ENCODE assay signal across 12 cellular contexts in the genomic region with DNA sequence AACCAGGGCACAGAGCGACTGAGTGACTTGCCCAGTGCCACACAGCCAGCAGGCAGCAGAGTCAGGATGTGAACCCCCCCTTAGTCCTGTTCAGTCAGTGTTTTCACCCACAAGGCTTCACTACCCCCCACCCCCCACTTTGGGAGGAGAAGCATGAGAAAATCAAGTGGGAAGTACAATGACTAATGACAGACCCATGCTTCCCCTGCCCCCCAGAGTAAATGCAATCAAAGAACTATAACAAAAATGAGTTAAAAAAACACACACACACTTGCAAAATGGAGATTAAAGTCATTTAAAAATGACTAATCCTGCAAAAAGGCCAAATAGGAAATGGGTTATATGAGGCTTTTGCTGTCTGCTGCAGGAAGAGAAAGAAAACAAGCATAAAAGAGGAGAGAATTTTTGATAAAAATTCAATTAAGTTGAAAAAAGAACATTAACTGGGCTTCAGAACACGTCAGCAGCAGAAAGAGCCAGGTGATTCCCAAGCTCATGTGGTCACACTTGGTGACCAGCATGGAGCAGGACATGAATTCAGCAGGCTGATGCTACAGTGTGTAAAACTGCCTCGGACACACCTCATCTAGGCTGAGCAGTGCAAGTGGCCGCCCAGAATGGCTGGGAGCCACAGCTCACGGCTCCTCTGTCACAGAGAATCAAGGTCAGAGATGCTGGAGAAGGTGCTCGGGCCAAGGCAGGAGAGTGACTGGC.
A peak's percentile ranks its signal among the peaks of the same experiment; 100 is the strongest.
DNase-seq lines count a peak whose midpoint lies in the region; ATAC-seq and TF ChIP-seq lines count a peak whose summit lies in the region.
"Had no signal": no experiment of that assay in that cellular context is flagged by ENCODE, and none has a peak within 500 bp of the region (broad histone marks: within the 10 kb centered on the region; RNA-seq: fewer than 3 reads in every experiment).

No MANE protein-coding gene starts in this region.

- peak overlapping the region; percentile 79 for H3K27ac Mint-ChIP-seq in chondrocyte (ENCODE audit: unreplicated experiment)
- H3K27ac Mint-ChIP-seq: stimulated activated naive CD8-positive, alpha-beta T cell treated with anti-CD3 and anti-CD28 coated beads, Interleukin-15, Interleukin-2, amounts not matched to agents 100 ng/mL and 50 ng/mL, for 24 hours had no signal

- peak overlapping the region; percentile 13 for H3K4me3 Mint-ChIP-seq in chondrocyte (ENCODE audit: unreplicated experiment)
- H3K4me3 Mint-ChIP-seq: nephron progenitor cell; stimulated activated naive CD8-positive, alpha-beta T cell treated with anti-CD3 and anti-CD28 coated beads, Interleukin-15, Interleukin-2, amounts not matched to agents 100 ng/mL and 50 ng/mL, for 24 hours had no signal

- no peaks in the 10 kb centered on the region for H3K36me3 ChIP-seq in right atrium auricular region
- no peaks in the 10 kb centered on the region for H3K36me3 ChIP-seq in prostate gland

- no peaks in the 10 kb centered on the region for H3K27me3 Mint-ChIP-seq in chondrocyte (ENCODE audit: low read depth)

- no peaks in the 10 kb centered on the region for H3K27me3 ChIP-seq in right atrium auricular region
- no peaks in the 10 kb centered on the region for H3K27me3 ChIP-seq in prostate gland (replicated peaks; ENCODE audit: insufficient read depth)

- H3K4me1 Mint-ChIP-seq in chondrocyte (ENCODE audit: low read depth): peaks cover 54% of the 10 kb centered on the region

- TF ChIP-seq CTCF in right atrium auricular region (IDR thresholded peaks at IDR 0.05) (no peak), chondrocyte (IDR thresholded peaks at IDR 0.05) (no peak), prostate gland (IDR thresholded peaks at IDR 0.05) (no peak)

- peaks cover 0 to 38% of the 10 kb centered on the region in 2 donors for H3K4me1 ChIP-seq in right atrium auricular region
- no peaks in the 10 kb centered on the region for H3K4me1 ChIP-seq in prostate gland (replicated peaks)

- intact Hi-C loops in Right ventricle myocardium inferior (cut with DNase I) (loop anchor here (10.0 kb wide), 1 partner anchor 111 kb away; no protein-coding TSS in a partner anchor), prostate gland (cut with DNase I) (no loop called here)

- H3K9me3 ChIP-seq in right atrium auricular region (peaks cover 0 to 26% of the 10 kb centered on the region in 2 donors), prostate gland (no peaks in the 10 kb centered on the region)

- no peak overlapping the region for H3K4me3 ChIP-seq in right atrium auricular region
- no peak overlapping the region for H3K4me3 ChIP-seq in prostate gland

- WGBS in prostate gland: 69% methylated on average over 5 of the region's 6 CpGs

- H3K36me3 Mint-ChIP-seq in chondrocyte (ENCODE audit: low read depth): peaks cover 9% of the 10 kb centered on the region

- TF ChIP-seq POLR2A in prostate gland (IDR thresholded peaks at IDR 0.05): no peak

- DNase-seq in Right ventricle myocardium inferior (ENCODE audit: missing footprints) (no peak), right atrium auricular region (ENCODE audit: low spot score) (no peak), chondrocyte (ENCODE audit: low spot score) (no peak), left kidney (ENCODE audit: low read depth, low spot score) (peak; percentile 37), GM19238 (ENCODE audit: insufficient read length, low spot score) (no peak), prostate gland (ENCODE audit: low spot score) (no peak), GM19240 (ENCODE audit: insufficient read length, low spot score) (no peak)
- no peak for DNase-seq in stimulated activated naive CD4-positive, alpha-beta T cell (lab: John Stamatoyannopoulos, UW)
- DNase-seq: activated naive CD4-positive, alpha-beta T cell treated with Interleukin-2 at 50 U/mL for 16 hours; NCI-H1694 treated with DMSO at 0.1 percent for 48 hours; nephron progenitor cell had no signal

- peak; percentile 29 for ATAC-seq in Right ventricle myocardium inferior

- peak overlapping the region in 1 of 2 donors; percentile 33 for H3K27ac ChIP-seq in right atrium auricular region
- H3K27ac ChIP-seq in prostate gland: no peak overlapping the region

- H3K9me3 Mint-ChIP-seq in chondrocyte (ENCODE audit: low read depth): peaks cover 19% of the 10 kb centered on the region
